ENCODE assay signal across 8 cellular contexts in genomic region chr1:160375788-160376524, GRCh38. TPM values are rescaled to one million over a fixed set of nuclear protein-coding genes. Genes with fewer than 3 reads are reported as not detected.
DNase-seq lines count a peak whose midpoint lies in the region; ATAC-seq, FAIRE-seq and TF ChIP-seq lines count a peak whose summit lies in the region.

No MANE protein-coding gene starts in this region.

- H3K27me3 ChIP-seq in OCI-LY1 (ENCODE audit: insufficient read depth, low read length) (no peaks in the 10 kb centered on the region), endodermal cell (ENCODE audit: control insufficient read depth, insufficient read depth, low read length, poor library complexity, severe bottlenecking) (no peaks in the 10 kb centered on the region), pancreas (no peaks in the 10 kb centered on the region), uterus (no peaks in the 10 kb centered on the region)

- TF ChIP-seq CTCF in OCI-LY1 (IDR thresholded peaks at IDR 0.05; ENCODE audit: low read length), result no peak
- no peak for TF ChIP-seq CTCF in endodermal cell (conservative IDR thresholded peaks at IDR 0.05)
- TF ChIP-seq CTCF in pancreas (IDR thresholded peaks at IDR 0.05), result no peak
- TF ChIP-seq CTCF in uterus (IDR thresholded peaks at IDR 0.05), result no peak

- FAIRE-seq in pancreas (lab: Jason Lieb, UNC), result no peak

- no peak overlapping the region for H3K4me3 Mint-ChIP-seq in endodermal cell

- no peak overlapping the region for H2AFZ ChIP-seq in OCI-LY1 (ENCODE audit: low read length)

- H3K36me3 ChIP-seq in OCI-LY1 (ENCODE audit: insufficient read depth, low read length), result no peaks in the 10 kb centered on the region
- H3K36me3 ChIP-seq in endodermal cell (ENCODE audit: control insufficient read depth, insufficient read depth, low read length), result no peaks in the 10 kb centered on the region
- no peaks in the 10 kb centered on the region for H3K36me3 ChIP-seq in pancreas
- no peaks in the 10 kb centered on the region for H3K36me3 ChIP-seq in uterus

- peak overlapping the region; percentile 46; the same call in 1 of the 2 replicates for H3K4me2 ChIP-seq in OCI-LY1 (ENCODE audit: low read length)

- H3K27ac ChIP-seq in OCI-LY1 (ENCODE audit: low read depth, low read length, poor library complexity, severe bottlenecking) (peak overlapping the region; percentile 14), endodermal cell (ENCODE audit: low read depth, low read length) (peak overlapping the region; percentile 85), pancreas (peak overlapping the region in 3 of 4 donors; percentile 4 to 52 (median 27)), uterus (no peak overlapping the region)

- TF ChIP-seq POLR2A in uterus (IDR thresholded peaks at IDR 0.05), result no peak

- H3K79me2 ChIP-seq in OCI-LY1 (ENCODE audit: insufficient read depth, low read length), result no peaks in the 10 kb centered on the region

- intact Hi-C loops in pancreas (cut with DNase I) (loop anchor here in 2 of 3 donors (10.0 kb wide), 2 partner anchors 181 to 271 kb away; partner anchors contain the start of gene CASQ1 (in 1 of the 2)), uterus (cut with DNase I; ENCODE audit: low total_unique reads) (no loop called here)

- H3K9ac ChIP-seq in OCI-LY1 (ENCODE audit: low read length) (peak overlapping the region; percentile 10; the same call in 1 of the 2 replicates), endodermal cell (ENCODE audit: extremely low read depth, low read length, poor library complexity, severe bottlenecking) (no peak overlapping the region)

- DNase-seq in NK-92 treated with Interleukin-12 subunit alpha and Interleukin-12 subunit beta, amount 100 ng/mL, for 24 hours (lab: John Stamatoyannopoulos, UW), result peak; percentile 9
- no peak for DNase-seq in NK-92 (lab: John Stamatoyannopoulos, UW; ENCODE audit: unreplicated experiment)
- peak; percentile 84 for DNase-seq in endodermal cell
- DNase-seq in pancreas, result no peak
- DNase-seq in uterus, result no peak

- no peaks in the 10 kb centered on the region for H4K20me1 ChIP-seq in OCI-LY1 (ENCODE audit: insufficient read depth, low read length)

- H3K4me1 ChIP-seq in OCI-LY1 (ENCODE audit: insufficient read depth, low read length, severe bottlenecking), result peaks cover 16% of the 10 kb centered on the region
- H3K4me1 ChIP-seq in endodermal cell (ENCODE audit: control insufficient read depth, insufficient read depth, low read length), result peaks cover 10% of the 10 kb centered on the region
- no peaks in the 10 kb centered on the region for H3K4me1 ChIP-seq in pancreas
- H3K4me1 ChIP-seq in uterus, result no peaks in the 10 kb centered on the region

- no peak overlapping the region for H3K4me3 ChIP-seq in OCI-LY1 (ENCODE audit: low read depth, low read length, poor library complexity, severe bottlenecking)
- H3K4me3 ChIP-seq in endodermal cell (ENCODE audit: low read length), result no peak overlapping the region
- H3K4me3 ChIP-seq in pancreas, result no peak overlapping the region
- H3K4me3 ChIP-seq in uterus, result no peak overlapping the region

- H3K36me3 Mint-ChIP-seq in endodermal cell (ENCODE audit: low read depth), result no peaks in the 10 kb centered on the region

- no peaks in the 10 kb centered on the region for H3K9me3 Mint-ChIP-seq in endodermal cell

- H3K9me3 ChIP-seq in OCI-LY1 (ENCODE audit: low read length), result no peaks in the 10 kb centered on the region
- no peaks in the 10 kb centered on the region for H3K9me3 ChIP-seq in endodermal cell (ENCODE audit: control insufficient read depth, low read length)
- H3K9me3 ChIP-seq in pancreas, result no peaks in the 10 kb centered on the region
- no peaks in the 10 kb centered on the region for H3K9me3 ChIP-seq in uterus

- no peaks in the 10 kb centered on the region for H3K9me2 ChIP-seq in OCI-LY1 (ENCODE audit: low read depth, low read length)

- 6 to 15% methylated on average over 6 to 9 of the region's 9 CpGs for WGBS in endodermal cell (ENCODE audit: insufficient coverage in 1 of 2, insufficient read length in 1 of 2), 2 experiments
- 36 to 39% methylated on average over 9 of the region's 9 CpGs for WGBS in pancreas, 2 donors

- ATAC-seq in pancreas, result peak in 3 of 4 donors; percentile 36 to 43 (median 43)
- no peak for ATAC-seq in HG03097 (IDR thresholded peaks at IDR 0.05; ENCODE audit: low FRiP score, unreplicated experiment)
- no peak for ATAC-seq in HG03521 (IDR thresholded peaks at IDR 0.05; ENCODE audit: unreplicated experiment)

- no peaks in the 10 kb centered on the region for H3K27me3 Mint-ChIP-seq in endodermal cell (ENCODE audit: insufficient read depth)

- H3K4me1 Mint-ChIP-seq in endodermal cell, result peaks cover 23% of the 10 kb centered on the region

- peak overlapping the region; percentile 84 for H3K27ac Mint-ChIP-seq in endodermal cell

- no peaks in the 10 kb centered on the region for H3F3A ChIP-seq in OCI-LY1 (ENCODE audit: insufficient read depth, low read length)

RNA-seq across cellular contexts. Expression of gene NHLH1, which starts 9.1 kb away (rescaled TPM):
- total RNA-seq in endodermal cell (under 1 TPM; 0.31 to 0.57 TPM), pancreas (not detected), uterus (not detected)
- polyA plus RNA-seq in endodermal cell (2013, experiment 1 of 2), result 67.1 TPM
- polyA plus RNA-seq in endodermal cell (2013, experiment 2 of 2), result 44.6 TPM
- under 1 TPM; 0.11 to 0.14 TPM for polyA plus RNA-seq in pancreas

RNA-seq across cellular contexts. Expression of gene VANGL2, which starts 24.4 kb away (rescaled TPM):
- total RNA-seq in endodermal cell (10 to 100 TPM; 62.5 to 67.5 TPM), pancreas (1 to 10 TPM; 2.5 to 9.9 (median 4.4) TPM), uterus (10 to 100 TPM in 1 of 4 donors, 1 to 10 TPM in 2, under 1 TPM in 1; 0.26 to 14.1 (median 4.7) TPM)
- 144 TPM for polyA plus RNA-seq in endodermal cell (2013, experiment 1 of 2)
- polyA plus RNA-seq in endodermal cell (2013, experiment 2 of 2), result 124 TPM
- polyA plus RNA-seq in pancreas, result 1 to 10 TPM; 3.6 to 4.3 TPM

RNA-seq across cellular contexts. Expression of gene NCSTN, which starts 32.8 kb away (rescaled TPM):
- total RNA-seq in endodermal cell (100 to 1,000 TPM; 103 to 107 TPM), pancreas (10 to 100 TPM; 47.4 to 64.7 (median 49.6) TPM), uterus (10 to 100 TPM; 18.2 to 69.1 (median 56.4) TPM)
- polyA plus RNA-seq in endodermal cell (2013, experiment 1 of 2), result 108 TPM
- 85.8 TPM for polyA plus RNA-seq in endodermal cell (2013, experiment 2 of 2)
- 10 to 100 TPM; 29.7 to 56.4 TPM for polyA plus RNA-seq in pancreas

RNA-seq across cellular contexts. Expression of gene COPA, which starts 32.9 kb away (rescaled TPM):
- 100 to 1,000 TPM; 159 to 174 TPM for total RNA-seq in endodermal cell
- 114 TPM for polyA plus RNA-seq in endodermal cell (2013, experiment 1 of 2)
- 106 TPM for polyA plus RNA-seq in endodermal cell (2013, experiment 2 of 2)
- 100 to 1,000 TPM in 1 of 6 donors, 10 to 100 TPM in 5; 61.1 to 114 (median 83.4) TPM for total RNA-seq in pancreas
- polyA plus RNA-seq in pancreas, result 10 to 100 TPM; 34.7 to 50.4 TPM
- total RNA-seq in uterus, result 100 to 1,000 TPM in 2 of 4 donors, 10 to 100 TPM in 2; 71.2 to 211 (median 130) TPM

Comparison
In these comparisons a context has a peak if more than half of its experiments do, and no peak if none do; other contexts are left out.
1. DNase-seq: peak in NK-92 treated with Interleukin-12 subunit alpha and Interleukin-12 subunit beta, amount 100 ng/mL, for 24 hours (single experiment) and endodermal cell (single experiment); none in NK-92 (single experiment), pancreas (0 of 6) and uterus (0 of 2).
2. H3K27ac ChIP-seq: peak in OCI-LY1 (single experiment), endodermal cell (single experiment) and pancreas (3 of 4); none in uterus (0 of 2).
3. ATAC-seq: peak in pancreas (3 of 4); none in HG03097 (single experiment) and HG03521 (single experiment).
4. RNA of gene VANGL2, which starts 24.4 kb away (total RNA-seq): 62.5 to 67.5 TPM in endodermal cell; 0.26 to 14.1 TPM in uterus and 2.5 to 9.9 TPM in pancreas; every median in the first group is over 4 times any median in the second.